ENCODE assay signal across 9 cellular contexts in genomic region chr15:61834076-61834697, GRCh38.
DNase-seq lines count a peak whose midpoint lies in the region; ATAC-seq and TF ChIP-seq lines count a peak whose summit lies in the region.
"Had no signal": no experiment of that assay in that cellular context is flagged by ENCODE, and none has a peak within 500 bp of the region (broad histone marks: within the 10 kb centered on the region; RNA-seq: fewer than 3 reads in every experiment).

No MANE protein-coding gene starts in this region.

- H3K4me3 Mint-ChIP-seq in nephron = no peak overlapping the region
- H3K4me3 Mint-ChIP-seq in stimulated activated memory B cell treated with anti-CD40 and anti-IgM and Interleukin-4, amounts not matched to agents 10 μg/mL and 1 μg/mL and 100 μg/mL, for 72 hours = no peak overlapping the region

- ATAC-seq in stimulated activated memory B cell treated with anti-CD40 and anti-IgM and Interleukin-4, amounts not matched to agents 10 μg/mL and 1 μg/mL and 100 μg/mL, for 72 hours = peak; percentile 68

- peak overlapping the region in 1 of 3 experiments; percentile 3 for H3K27ac Mint-ChIP-seq in nephron
- H3K27ac Mint-ChIP-seq in stimulated activated memory B cell treated with anti-CD40 and anti-IgM and Interleukin-4, amounts not matched to agents 10 μg/mL and 1 μg/mL and 100 μg/mL, for 72 hours = no peak overlapping the region

- no peak for TF ChIP-seq EP300 in esophagus muscularis mucosa (IDR thresholded peaks at IDR 0.05)

- intact Hi-C loops in esophagus muscularis mucosa (cut with DNase I) = loop anchor here (5.0 kb wide), 1 partner anchor 1247 kb away; no protein-coding TSS in a partner anchor

- peak; percentile 86 for DNase-seq in DMS 273 (lab: John Stamatoyannopoulos, UW; ENCODE audit: unreplicated experiment)
- DNase-seq in DMS 273 treated with DMSO at 0.1 percent for 48 hours (lab: John Stamatoyannopoulos, UW) = no peak
- DNase-seq in Jurkat, Clone E6-1 (ENCODE audit: low read depth, low spot score) = peak; percentile 65
- DNase-seq in OCI-M2 (lab: John Stamatoyannopoulos, UW; ENCODE audit: unreplicated experiment) = peak; percentile 4
- peak; percentile 64 for DNase-seq in activated T-cell treated with anti-CD3 and anti-CD28 coated beads for 48 hours (ENCODE audit: low read depth)
- DNase-seq in esophagus muscularis mucosa (ENCODE audit: extremely low spot score) = peak; percentile 96

- 29% methylated on average over 16 of the region's 16 CpGs for WGBS in esophagus muscularis mucosa

- H3K27me3 ChIP-seq in esophagus muscularis mucosa = no peaks in the 10 kb centered on the region
- H3K27me3 ChIP-seq: BLaER1 treated with 17β-estradiol and CSF1 and Interleukin-3, amounts not matched to agents 10 nM and 100 nM had no signal

- peaks cover 23% of the 10 kb centered on the region for H3K27me3 Mint-ChIP-seq in nephron (ENCODE audit: low read depth)
- peaks cover 50% of the 10 kb centered on the region for H3K27me3 Mint-ChIP-seq in stimulated activated memory B cell treated with anti-CD40 and anti-IgM and Interleukin-4, amounts not matched to agents 10 μg/mL and 1 μg/mL and 100 μg/mL, for 72 hours

- H3K9me3 Mint-ChIP-seq in nephron = no peaks in the 10 kb centered on the region
- no peaks in the 10 kb centered on the region for H3K9me3 Mint-ChIP-seq in stimulated activated memory B cell treated with anti-CD40 and anti-IgM and Interleukin-4, amounts not matched to agents 10 μg/mL and 1 μg/mL and 100 μg/mL, for 72 hours

- H3K36me3 Mint-ChIP-seq in nephron (ENCODE audit: low read depth) = no peaks in the 10 kb centered on the region
- H3K36me3 Mint-ChIP-seq in stimulated activated memory B cell treated with anti-CD40 and anti-IgM and Interleukin-4, amounts not matched to agents 10 μg/mL and 1 μg/mL and 100 μg/mL, for 72 hours = no peaks in the 10 kb centered on the region

- H3K4me1 Mint-ChIP-seq in nephron = peaks cover 6% of the 10 kb centered on the region
- H3K4me1 Mint-ChIP-seq in stimulated activated memory B cell treated with anti-CD40 and anti-IgM and Interleukin-4, amounts not matched to agents 10 μg/mL and 1 μg/mL and 100 μg/mL, for 72 hours = peaks cover 6% of the 10 kb centered on the region

- no peak overlapping the region for H3K27ac ChIP-seq in esophagus muscularis mucosa (replicated peaks in 1 of 4)

- H3K4me3 ChIP-seq in Jurkat, Clone E6-1 (ENCODE audit: low read length) = no peak overlapping the region
- H3K4me3 ChIP-seq in esophagus muscularis mucosa = no peak overlapping the region
- H3K4me3 ChIP-seq: BLaER1 treated with 17β-estradiol and CSF1 and Interleukin-3, amounts not matched to agents 10 nM and 100 nM had no signal

- peaks cover 0 to 22% (median 8%) of the 10 kb centered on the region in 4 donors for H3K4me1 ChIP-seq in esophagus muscularis mucosa

- no peaks in the 10 kb centered on the region for H3K9me3 ChIP-seq in esophagus muscularis mucosa
- H3K9me3 ChIP-seq: BLaER1 treated with 17β-estradiol and CSF1 and Interleukin-3, amounts not matched to agents 10 nM and 100 nM had no signal

- no peak for TF ChIP-seq POLR2A in esophagus muscularis mucosa (IDR thresholded peaks at IDR 0.05; ENCODE audit: low read depth)

- TF ChIP-seq CTCF in esophagus muscularis mucosa (IDR thresholded peaks at IDR 0.05) (peak; percentile 91 to 100 (median 92)), nephron (IDR thresholded peaks at IDR 0.05; ENCODE audit: unreplicated experiment in 3 of 3) (peak; percentile 94 to 97 (median 96))

- no peaks in the 10 kb centered on the region for H3K36me3 ChIP-seq in esophagus muscularis mucosa
- H3K36me3 ChIP-seq: BLaER1 treated with 17β-estradiol and CSF1 and Interleukin-3, amounts not matched to agents 10 nM and 100 nM had no signal
